1 cellular context compared by ENCODE assay signal in the genomic region with DNA sequence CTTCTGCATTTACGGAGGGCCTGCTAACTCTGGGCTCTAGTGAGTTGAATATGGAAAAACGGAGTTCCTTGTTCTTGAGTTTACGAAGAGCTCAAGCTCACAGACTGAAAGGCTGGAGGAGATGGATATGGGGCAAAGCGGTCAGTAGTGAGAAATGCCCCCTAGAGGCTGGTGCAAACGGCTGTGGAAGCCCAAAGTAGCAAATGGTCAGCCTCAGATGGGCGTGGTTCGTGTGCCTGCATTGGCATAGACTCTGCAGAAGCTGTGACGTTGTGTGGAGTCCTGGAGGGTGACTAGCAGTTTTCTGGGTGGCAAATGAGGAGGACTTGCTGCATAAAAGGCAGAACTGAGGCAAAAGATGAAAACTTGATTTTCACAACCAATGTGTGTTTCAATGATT.
TF ChIP-seq lines count a peak whose summit lies in the region.

No MANE protein-coding gene starts in this region.

TF ChIP-seq in H1, 55 proteins besides CTCF, POLR2A, EP300 and RAD21 (continued from another document):
- TF ChIP-seq EZH2 (IDR thresholded peaks at IDR 0.05; ENCODE audit: low read depth, low read length, severe bottlenecking) (no peak), CHD2 (IDR thresholded peaks at IDR 0.05; ENCODE audit: low read length) (no peak), SUZ12 (IDR thresholded peaks at IDR 0.05; ENCODE audit: low read length) (no peak), BRCA1 (IDR thresholded peaks at IDR 0.05; ENCODE audit: low read depth, low read length) (no peak), JUND (IDR thresholded peaks at IDR 0.05; ENCODE audit: low read length) (no peak), YY1 (IDR thresholded peaks at IDR 0.05; ENCODE audit: low read depth, low read length) (no peak), BACH1 (IDR thresholded peaks at IDR 0.05; ENCODE audit: low read length) (no peak)
